In genomic region chr15:85314653-85315052, GRCh38 we compare ENCODE assay signal across 21 cellular contexts.
DNase-seq lines count a peak whose midpoint lies in the region; ATAC-seq lines count a peak whose summit lies in the region.
"Had no signal": no experiment of that assay in that cellular context is flagged by ENCODE, and none has a peak within 500 bp of the region (broad histone marks: within the 10 kb centered on the region; RNA-seq: fewer than 3 reads in every experiment).

No MANE protein-coding gene starts in this region.

- no peak overlapping the region for H3K23ac ChIP-seq in neuronal stem cell (ENCODE audit: low read depth, low read length, poor library complexity)

- H3K18ac ChIP-seq in neuronal stem cell (ENCODE audit: low read length): no peak overlapping the region

- no peak overlapping the region for H2BK5ac ChIP-seq in neuronal stem cell (ENCODE audit: low read length)

- no peak for DNase-seq in activated T-cell treated with anti-CD3 and anti-CD28 coated beads, Interleukin-2, amount 50 U/mL, for 72 hours
- no peak for DNase-seq in activated T-cell treated with anti-CD3 and anti-CD28 coated beads, Interleukin-2, amount 50 U/mL, for 48 hours
- DNase-seq in T-cell (no peak), RPMI8226 (no peak), KG1 (lab: John Stamatoyannopoulos, UW) (no peak), neuronal stem cell (ENCODE audit: low spot score) (no peak)
- DNase-seq: amniotic stem cell; kidney glomerular epithelial cell; NCI-H1436 treated with DMSO at 0.1 percent for 48 hours; NCI-H524 treated with DMSO at 0.1 percent for 48 hours; occipital lobe; Peyer's patch; spleen; stimulated activated CD4-positive, alpha-beta T cell treated with anti-CD3 and anti-CD28 coated beads, Interleukin-4, amount 100 ng/mL, for 4 hours; upper lobe of left lung had no signal

- no peak overlapping the region for H2BK15ac ChIP-seq in neuronal stem cell (ENCODE audit: low read length)

- H3K27ac Mint-ChIP-seq in activated T-cell treated with anti-CD3 and anti-CD28 coated beads, Interleukin-2, amount 50 U/mL, for 72 hours: peak overlapping the region; percentile 85
- peak overlapping the region; percentile 90 to 95 for H3K27ac Mint-ChIP-seq in T-cell
- peak overlapping the region; percentile 83 for H3K27ac Mint-ChIP-seq in stimulated activated naive CD8-positive, alpha-beta T cell treated with anti-CD3 and anti-CD28 coated beads, Interleukin-15, Interleukin-2, amounts not matched to agents 100 ng/mL and 50 ng/mL, for 24 hours

- POLR2A ChIA-PET in T-cell (lab: Charles Lee): no interaction called here

- H3K4me1 ChIP-seq in neuronal stem cell (ENCODE audit: control insufficient read depth in 2 of 2, insufficient read depth in 1 of 2, low read depth in 1 of 2, low read length in 2 of 2): peaks cover 5 to 8% of the 10 kb centered on the region in 2 donors

- H2BK120ac ChIP-seq in neuronal stem cell (ENCODE audit: low read depth, low read length): no peak overlapping the region

- H3K27me3 ChIP-seq in neuronal stem cell (ENCODE audit: control insufficient read depth in 3 of 3, insufficient read depth in 3 of 3, low read depth in 1 of 3, low read length in 3 of 3): no peaks in the 10 kb centered on the region
- H3K27me3 ChIP-seq: cardiac muscle cell, Peyer's patch, spleen, upper lobe of left lung had no signal

- H3K9ac ChIP-seq in neuronal stem cell (ENCODE audit: low read depth, low read length, poor library complexity): no peak overlapping the region

- H2AFZ ChIP-seq in neuronal stem cell (ENCODE audit: low read length): no peak overlapping the region

- no peak overlapping the region for H3K4ac ChIP-seq in neuronal stem cell (ENCODE audit: low read length)

- H3K79me1 ChIP-seq in neuronal stem cell (ENCODE audit: low read depth, low read length): no peaks in the 10 kb centered on the region

- CTCF ChIA-PET in T-cell (lab: Charles Lee): no interaction called here

- peak; percentile 43 to 51 for ATAC-seq in activated T-cell treated with anti-CD3 and anti-CD28 coated beads, Interleukin-2, amount 50 U/mL, for 72 hours (replicated peaks in 1 of 2)
- ATAC-seq in T-cell (replicated peaks in 1 of 4): no peak
- peak; percentile 42 for ATAC-seq in esophagus mucosa
- ATAC-seq: K562 had no signal

- H3K14ac ChIP-seq in neuronal stem cell (ENCODE audit: low read length): no peak overlapping the region

- no peaks in the 10 kb centered on the region for H3K36me3 ChIP-seq in neuronal stem cell (replicated peaks in 1 of 2; ENCODE audit: control insufficient read depth in 2 of 2, insufficient read depth in 2 of 2, low read length in 2 of 2)
- H3K36me3 ChIP-seq: cardiac muscle cell, Peyer's patch, spleen, upper lobe of left lung had no signal

- no peak overlapping the region for H3K4me2 ChIP-seq in neuronal stem cell (ENCODE audit: insufficient read depth, low read length, poor library complexity, severe bottlenecking)

- no CpG with 5 or more reads among the region's 4 CpGs for WGBS in neuronal stem cell (ENCODE audit: extremely low coverage in 2 of 2, insufficient read length in 2 of 2, insufficient replicate concordance in 1 of 2), 2 donors

- H2BK12ac ChIP-seq in neuronal stem cell (ENCODE audit: low read length): no peak overlapping the region

- H3K27ac ChIP-seq in neuronal stem cell (replicated peaks; ENCODE audit: low read length): no peak overlapping the region
- H3K27ac ChIP-seq: cardiac muscle cell, Peyer's patch, spleen, upper lobe of left lung had no signal

- H3K27me3 Mint-ChIP-seq in activated T-cell treated with anti-CD3 and anti-CD28 coated beads, Interleukin-2, amount 50 U/mL, for 72 hours (ENCODE audit: low read depth): no peaks in the 10 kb centered on the region
- H3K27me3 Mint-ChIP-seq in T-cell: no peaks in the 10 kb centered on the region
- no peaks in the 10 kb centered on the region for H3K27me3 Mint-ChIP-seq in stimulated activated naive CD8-positive, alpha-beta T cell treated with anti-CD3 and anti-CD28 coated beads, Interleukin-15, Interleukin-2, amounts not matched to agents 100 ng/mL and 50 ng/mL, for 24 hours

- no peak overlapping the region for H4K91ac ChIP-seq in neuronal stem cell (ENCODE audit: low read depth, low read length, poor library complexity)

- H3K9me3 Mint-ChIP-seq in activated T-cell treated with anti-CD3 and anti-CD28 coated beads, Interleukin-2, amount 50 U/mL, for 72 hours: no peaks in the 10 kb centered on the region
- no peaks in the 10 kb centered on the region for H3K9me3 Mint-ChIP-seq in T-cell
- H3K9me3 Mint-ChIP-seq in stimulated activated naive CD8-positive, alpha-beta T cell treated with anti-CD3 and anti-CD28 coated beads, Interleukin-15, Interleukin-2, amounts not matched to agents 100 ng/mL and 50 ng/mL, for 24 hours: no peaks in the 10 kb centered on the region
- H3K9me3 Mint-ChIP-seq: CD14-positive monocyte had no signal

- H2AK5ac ChIP-seq in neuronal stem cell (ENCODE audit: low read depth, low read length): no peak overlapping the region

- H3K4me3 Mint-ChIP-seq in activated T-cell treated with anti-CD3 and anti-CD28 coated beads, Interleukin-2, amount 50 U/mL, for 72 hours: no peak overlapping the region
- no peak overlapping the region for H3K4me3 Mint-ChIP-seq in T-cell
- no peak overlapping the region for H3K4me3 Mint-ChIP-seq in stimulated activated naive CD8-positive, alpha-beta T cell treated with anti-CD3 and anti-CD28 coated beads, Interleukin-15, Interleukin-2, amounts not matched to agents 100 ng/mL and 50 ng/mL, for 24 hours
- H3K4me3 Mint-ChIP-seq: CD14-positive monocyte had no signal

- H4K8ac ChIP-seq in neuronal stem cell (ENCODE audit: low read depth, low read length): no peak overlapping the region

- peaks cover 0 to 5% of the 10 kb centered on the region in 2 donors for H3K9me3 ChIP-seq in neuronal stem cell (replicated peaks in 1 of 2; ENCODE audit: control insufficient read depth in 2 of 2, insufficient read depth in 1 of 2, low read depth in 1 of 2, low read length in 2 of 2)
- H3K9me3 ChIP-seq: Peyer's patch, upper lobe of left lung had no signal

- peaks cover 66% of the 10 kb centered on the region for H3K4me1 Mint-ChIP-seq in activated T-cell treated with anti-CD3 and anti-CD28 coated beads, Interleukin-2, amount 50 U/mL, for 72 hours (ENCODE audit: low read depth)
- H3K4me1 Mint-ChIP-seq in T-cell: peaks cover 42 to 62% (median 56%) of the 10 kb centered on the region in 3 donors
- H3K4me1 Mint-ChIP-seq in stimulated activated naive CD8-positive, alpha-beta T cell treated with anti-CD3 and anti-CD28 coated beads, Interleukin-15, Interleukin-2, amounts not matched to agents 100 ng/mL and 50 ng/mL, for 24 hours (ENCODE audit: low read depth): peaks cover 90% of the 10 kb centered on the region

- H3K36me3 Mint-ChIP-seq in activated T-cell treated with anti-CD3 and anti-CD28 coated beads, Interleukin-2, amount 50 U/mL, for 72 hours (ENCODE audit: insufficient read depth in 2 of 2): peaks cover 2 to 3% of the 10 kb centered on the region in 2 donors
- H3K36me3 Mint-ChIP-seq in T-cell: no peaks in the 10 kb centered on the region
- no peaks in the 10 kb centered on the region for H3K36me3 Mint-ChIP-seq in stimulated activated naive CD8-positive, alpha-beta T cell treated with anti-CD3 and anti-CD28 coated beads, Interleukin-15, Interleukin-2, amounts not matched to agents 100 ng/mL and 50 ng/mL, for 24 hours (ENCODE audit: low read depth)
- H3K36me3 Mint-ChIP-seq: CD14-positive monocyte had no signal

- H3K4me3 ChIP-seq in neuronal stem cell (ENCODE audit: low read length in 2 of 2): no peak overlapping the region
- H3K4me3 ChIP-seq: cardiac muscle cell, K562, lung, Peyer's patch, spleen, upper lobe of left lung had no signal

Comparison
In these comparisons a context has a peak if more than half of its experiments do, and no peak if none do; other contexts are left out.
1. ATAC-seq: peak in activated T-cell treated with anti-CD3 and anti-CD28 coated beads, Interleukin-2, amount 50 U/mL, for 72 hours (2 of 2) and esophagus mucosa (single experiment); none in T-cell (0 of 4).
2. Peak in every context shown above with its lines, with median percentiles within 50 percentile points of each other: H3K27ac Mint-ChIP-seq.